In genomic region chr16:23852794-23853562, GRCh38 we compare ENCODE assay signal across 16 cellular contexts. TPM values are rescaled to one million over a fixed set of nuclear protein-coding genes. Genes with fewer than 3 reads are reported as not detected.
DNase-seq lines count a peak whose midpoint lies in the region; ATAC-seq, FAIRE-seq and TF ChIP-seq lines count a peak whose summit lies in the region.
"Had no signal": no experiment of that assay in that cellular context is flagged by ENCODE, and none has a peak within 500 bp of the region (broad histone marks: within the 10 kb centered on the region; RNA-seq: fewer than 3 reads in every experiment).

No MANE protein-coding gene starts in this region.

- POLR2A ChIA-PET in activated CD8-positive, alpha-beta T cell treated with anti-CD3 and anti-CD28 coated beads, Interleukin-2, amount 10 ng/mL, durations not matched to agents 7 days and 5 days (lab: Charles Lee): interaction anchor here (0.9 to 1.1 kb wide), 2 partner anchors 11 to 23 kb away, joined by 3 read pairs; no protein-coding TSS in a partner anchor

- CTCF ChIA-PET in activated CD8-positive, alpha-beta T cell treated with anti-CD3 and anti-CD28 coated beads, Interleukin-2, amount 10 ng/mL, durations not matched to agents 7 days and 5 days (lab: Charles Lee): interaction anchor here (0.9 to 1.6 kb wide), 6 partner anchors 9 to 157 kb away, joined by 3 to 5 read pairs (median 3); no protein-coding TSS in a partner anchor

- peaks cover 72% of the 10 kb centered on the region for H3K36me3 Mint-ChIP-seq in activated CD8-positive, alpha-beta T cell treated with anti-CD3 and anti-CD28 coated beads, Interleukin-2, amount 10 ng/mL, durations not matched to agents 7 days and 5 days (ENCODE audit: low read depth)

- H3K27me3 ChIP-seq in right cardiac atrium (ENCODE audit: control insufficient read depth, insufficient read depth): no peaks in the 10 kb centered on the region
- H3K27me3 ChIP-seq in pancreas: no peaks in the 10 kb centered on the region
- H3K27me3 ChIP-seq: gastrocnemius medialis, ovary, SJSA1 had no signal

- H3K9me3 Mint-ChIP-seq in activated CD8-positive, alpha-beta T cell treated with anti-CD3 and anti-CD28 coated beads, Interleukin-2, amount 10 ng/mL, durations not matched to agents 7 days and 5 days (ENCODE audit: insufficient read depth): peaks cover 9% of the 10 kb centered on the region
- H3K9me3 Mint-ChIP-seq in stimulated activated naive CD8-positive, alpha-beta T cell treated with anti-CD3 and anti-CD28 coated beads, Interleukin-15, amount 100 ng/mL, for 72 hours: peaks cover 0 to 14% of the 10 kb centered on the region in 2 donors

- H3K4me3 Mint-ChIP-seq in activated CD8-positive, alpha-beta T cell treated with anti-CD3 and anti-CD28 coated beads, Interleukin-2, amount 10 ng/mL, durations not matched to agents 7 days and 5 days: no peak overlapping the region
- peak overlapping the region; percentile 16 to 44 for H3K4me3 Mint-ChIP-seq in stimulated activated naive CD8-positive, alpha-beta T cell treated with anti-CD3 and anti-CD28 coated beads, Interleukin-15, amount 100 ng/mL, for 72 hours

- no peak for FAIRE-seq in pancreas (lab: Jason Lieb, UNC)
- FAIRE-seq: endothelial cell of umbilical vein had no signal

- no peaks in the 10 kb centered on the region for H3K27me3 Mint-ChIP-seq in activated CD8-positive, alpha-beta T cell treated with anti-CD3 and anti-CD28 coated beads, Interleukin-2, amount 10 ng/mL, durations not matched to agents 7 days and 5 days (ENCODE audit: low read depth)
- H3K27me3 Mint-ChIP-seq in stimulated activated naive CD8-positive, alpha-beta T cell treated with anti-CD3 and anti-CD28 coated beads, Interleukin-15, amount 100 ng/mL, for 72 hours: no peaks in the 10 kb centered on the region

- no peak for TF ChIP-seq CTCF in pancreas (IDR thresholded peaks at IDR 0.05)

- H3K27ac ChIP-seq in right cardiac atrium (ENCODE audit: low read length): no peak overlapping the region
- no peak overlapping the region for H3K27ac ChIP-seq in pancreas
- H3K27ac ChIP-seq: gastrocnemius medialis, ovary, SJSA1 had no signal

- no peaks in the 10 kb centered on the region for H3K9me3 ChIP-seq in right cardiac atrium (ENCODE audit: control insufficient read depth, low read length)
- H3K9me3 ChIP-seq in pancreas: no peaks in the 10 kb centered on the region
- H3K9me3 ChIP-seq: gastrocnemius medialis, MG63, ovary, SJSA1 had no signal

- H3K27ac Mint-ChIP-seq in activated CD8-positive, alpha-beta T cell treated with anti-CD3 and anti-CD28 coated beads, Interleukin-2, amount 10 ng/mL, durations not matched to agents 7 days and 5 days: peak overlapping the region; percentile 23
- H3K27ac Mint-ChIP-seq in stimulated activated naive CD8-positive, alpha-beta T cell treated with anti-CD3 and anti-CD28 coated beads, Interleukin-15, amount 100 ng/mL, for 72 hours: peak overlapping the region in 1 of 2 donors; percentile 35

- intact Hi-C loops in Right ventricle myocardium inferior (cut with DNase I): no loop called here
- intact Hi-C loops in right cardiac atrium (cut with DNase I): loop anchor here in 1 of 4 donors (10.0 kb wide), 1 partner anchor 62 kb away; no protein-coding TSS in a partner anchor
- intact Hi-C loops in pancreas (cut with DNase I): no loop called here

- no peak for DNase-seq in Right ventricle myocardium inferior (ENCODE audit: missing footprints)
- DNase-seq in right cardiac atrium: no peak
- no peak for DNase-seq in activated CD8-positive, alpha-beta T cell treated with anti-CD3 and anti-CD28 coated beads, Interleukin-2, amount 10 ng/mL, durations not matched to agents 7 days and 5 days
- DNase-seq in stimulated activated naive CD8-positive, alpha-beta T cell treated with anti-CD3 and anti-CD28 coated beads, Interleukin-15, amount 100 ng/mL, for 72 hours: no peak
- DNase-seq in NCI-H510A (lab: John Stamatoyannopoulos, UW): no peak
- no peak for DNase-seq in GM19240 (ENCODE audit: insufficient read length, low spot score)
- DNase-seq in pancreas: no peak
- DNase-seq: amygdala, DMS153, gastrocnemius medialis, mesendoderm, MG63, ovary had no signal

- peak; percentile 39 for ATAC-seq in Right ventricle myocardium inferior
- ATAC-seq in right cardiac atrium: no peak
- ATAC-seq in HG03159 (IDR thresholded peaks at IDR 0.05; ENCODE audit: unreplicated experiment): peak; percentile 45
- ATAC-seq in activated CD8-positive, alpha-beta T cell treated with anti-CD3 and anti-CD28 coated beads, Interleukin-2, amount 10 ng/mL, durations not matched to agents 7 days and 5 days: no peak
- peak; percentile 66 for ATAC-seq in stimulated activated naive CD8-positive, alpha-beta T cell treated with anti-CD3 and anti-CD28 coated beads, Interleukin-15, amount 100 ng/mL, for 72 hours
- ATAC-seq in pancreas: no peak
- ATAC-seq: gastrocnemius medialis had no signal

- 33% methylated on average over 5 of the region's 5 CpGs for WGBS in right cardiac atrium
- 27 to 38% methylated on average over 5 of the region's 5 CpGs for WGBS in pancreas, 2 donors

- H3K4me1 Mint-ChIP-seq in activated CD8-positive, alpha-beta T cell treated with anti-CD3 and anti-CD28 coated beads, Interleukin-2, amount 10 ng/mL, durations not matched to agents 7 days and 5 days (ENCODE audit: low read depth): peaks cover 72% of the 10 kb centered on the region
- H3K4me1 Mint-ChIP-seq in stimulated activated naive CD8-positive, alpha-beta T cell treated with anti-CD3 and anti-CD28 coated beads, Interleukin-15, amount 100 ng/mL, for 72 hours: peaks cover 97% of the 10 kb centered on the region

- H3K4me3 ChIP-seq in right cardiac atrium (ENCODE audit: low read length) (no peak overlapping the region), pancreas (no peak overlapping the region)
- H3K4me3 ChIP-seq: gastrocnemius medialis, MG63, ovary, SJSA1 had no signal

- H3K36me3 ChIP-seq in pancreas: no peaks in the 10 kb centered on the region
- H3K36me3 ChIP-seq: gastrocnemius medialis, MG63, ovary, SJSA1 had no signal

- H3K4me1 ChIP-seq in right cardiac atrium (ENCODE audit: control insufficient read depth, insufficient read depth, low read length) (no peaks in the 10 kb centered on the region), pancreas (no peaks in the 10 kb centered on the region)
- H3K4me1 ChIP-seq: gastrocnemius medialis, SJSA1 had no signal

RNA-seq across cellular contexts. Expression of gene PRKCB, which starts 17.2 kb away (rescaled TPM):
- total RNA-seq in Right ventricle myocardium inferior: 2.2 TPM
- 1 to 10 TPM; 2.8 to 4.1 (median 3.7) TPM for total RNA-seq in right cardiac atrium
- 0.41 TPM for polyA plus RNA-seq in right cardiac atrium
- total RNA-seq in activated CD8-positive, alpha-beta T cell treated with anti-CD3 and anti-CD28 coated beads, Interleukin-2, amount 10 ng/mL, durations not matched to agents 7 days and 5 days: 100 to 1,000 TPM; 101 to 105 TPM
- 1 to 10 TPM in 3 of 6 donors, under 1 TPM in 3; 0.19 to 4.3 (median 1.0) TPM for total RNA-seq in pancreas
- polyA plus RNA-seq in pancreas: under 1 TPM; 0.19 to 0.30 TPM
- total RNA-seq: endothelial cell of umbilical vein had no signal

Comparison
In these comparisons a context has a peak if more than half of its experiments do, and no peak if none do; other contexts are left out.
1. ATAC-seq: peak in Right ventricle myocardium inferior (single experiment), HG03159 (single experiment) and stimulated activated naive CD8-positive, alpha-beta T cell treated with anti-CD3 and anti-CD28 coated beads, Interleukin-15, amount 100 ng/mL, for 72 hours (single experiment); none in right cardiac atrium (0 of 2), activated CD8-positive, alpha-beta T cell treated with anti-CD3 and anti-CD28 coated beads, Interleukin-2, amount 10 ng/mL, durations not matched to agents 7 days and 5 days (single experiment) and pancreas (0 of 4).
2. RNA of gene PRKCB, which starts 17.2 kb away (total RNA-seq): 101 to 105 TPM in activated CD8-positive, alpha-beta T cell treated with anti-CD3 and anti-CD28 coated beads, Interleukin-2, amount 10 ng/mL, durations not matched to agents 7 days and 5 days; 2.8 to 4.1 TPM in right cardiac atrium, 2.2 TPM in Right ventricle myocardium inferior (single experiment) and 0.19 to 4.3 TPM in pancreas; every median in the first group is over 10 times any median in the second.